ENCODE assay signal across 8 cellular contexts in genomic region chr11:119108151-119108856, GRCh38. TPM values are rescaled to one million over a fixed set of nuclear protein-coding genes. Genes with fewer than 3 reads are reported as not detected.
DNase-seq lines count a peak whose midpoint lies in the region; ATAC-seq and TF ChIP-seq lines count a peak whose summit lies in the region.

No MANE protein-coding gene starts in this region.

- intact Hi-C loops in tibial artery (cut with DNase I; ENCODE audit: low total_unique reads), result loop anchor here (10.0 kb wide), 1 partner anchor 216 kb away; no protein-coding TSS in a partner anchor

- WGBS in lung, 2 donors, result 12 to 16% methylated on average over 8 of the region's 8 CpGs

- peaks cover 9% of the 10 kb centered on the region; the same call in 1 of the 2 replicates for H4K20me1 ChIP-seq in DND-41 (ENCODE audit: insufficient read depth, low read length)

- H2AFZ ChIP-seq in DND-41 (ENCODE audit: low read depth, low read length), result peak overlapping the region; percentile 79

- peak overlapping the region; percentile 94 for H3K4me2 ChIP-seq in DND-41 (ENCODE audit: insufficient read depth, low read length)

- ATAC-seq in DND-41 (ENCODE audit: insufficient read depth, low read depth) (peak; percentile 65), HG03025 (IDR thresholded peaks at IDR 0.05; ENCODE audit: low FRiP score, unreplicated experiment) (peak; percentile 11), RWPE2 (ENCODE audit: low read depth) (peak; percentile 57), lung (ENCODE audit: insufficient read depth, low FRiP score) (no peak), GM19395 (IDR thresholded peaks at IDR 0.05; ENCODE audit: unreplicated experiment) (no peak)

- H3K27me3 ChIP-seq in DND-41 (ENCODE audit: insufficient read depth, low read length, poor library complexity), result no peaks in the 10 kb centered on the region
- no peaks in the 10 kb centered on the region for H3K27me3 ChIP-seq in RWPE2 (ENCODE audit: insufficient read depth, poor library complexity, severe bottlenecking)
- no peaks in the 10 kb centered on the region for H3K27me3 ChIP-seq in lung (ENCODE audit: control insufficient read depth, insufficient read depth)
- H3K27me3 ChIP-seq in tibial artery, result no peaks in the 10 kb centered on the region

- H3K4me3 ChIP-seq in DND-41 (ENCODE audit: low read depth in 1 of 2, low read length in 2 of 2), result peak overlapping the region; percentile 67 to 89
- H3K4me3 ChIP-seq in RWPE2 (ENCODE audit: severe bottlenecking), result peak overlapping the region; percentile 61
- peak overlapping the region; percentile 90 for H3K4me3 ChIP-seq in lung
- H3K4me3 ChIP-seq in tibial artery, result peak overlapping the region; percentile 77 to 95

- H3K4me1 ChIP-seq in DND-41 (ENCODE audit: insufficient read depth, low read length) (peaks cover 43% of the 10 kb centered on the region), RWPE2 (ENCODE audit: insufficient read depth, poor library complexity, severe bottlenecking) (no peaks in the 10 kb centered on the region), lung (ENCODE audit: control insufficient read depth in 2 of 2, insufficient read depth in 2 of 2, low read length in 2 of 2) (peaks cover 4 to 19% of the 10 kb centered on the region in 2 donors), tibial artery (peaks cover 0 to 36% (median 18%) of the 10 kb centered on the region in 4 donors)

- DNase-seq in DND-41, result peak; percentile 65
- DNase-seq in RWPE2 (ENCODE audit: low spot score), result no peak
- DNase-seq in central memory CD4-positive, alpha-beta T cell, result peak; percentile 46
- peak; percentile 58 for DNase-seq in lung (ENCODE audit: low spot score)
- DNase-seq in tibial artery, result no peak
- DNase-seq in NK-92 treated with Interleukin-12 subunit alpha and Interleukin-12 subunit beta, amount 100 ng/mL, for 24 hours (lab: John Stamatoyannopoulos, UW), result no peak

- no peak for TF ChIP-seq CTCF in DND-41 (IDR thresholded peaks at IDR 0.05; ENCODE audit: borderline replicate concordance, extremely low read depth, low read length, poor library complexity, severe bottlenecking)
- no peak for TF ChIP-seq CTCF in RWPE2 (IDR thresholded peaks at IDR 0.05; ENCODE audit: poor library complexity, severe bottlenecking)
- no peak for TF ChIP-seq CTCF in lung (IDR thresholded peaks at IDR 0.05; ENCODE audit: control extremely low read depth, extremely low read depth)
- TF ChIP-seq CTCF in tibial artery (IDR thresholded peaks at IDR 0.05), result no peak

- H3K36me3 ChIP-seq in DND-41 (ENCODE audit: insufficient read depth, low read length) (peaks cover 37% of the 10 kb centered on the region), RWPE2 (ENCODE audit: low read depth) (no peaks in the 10 kb centered on the region), lung (ENCODE audit: control insufficient read depth in 2 of 2, insufficient read depth in 2 of 2, low read length in 2 of 2) (peaks cover 0 to 28% of the 10 kb centered on the region in 2 donors), tibial artery (peaks cover 12 to 29% (median 29%) of the 10 kb centered on the region in 3 donors)

- no peaks in the 10 kb centered on the region for H3K9me3 ChIP-seq in DND-41 (ENCODE audit: insufficient read depth, low read length, severe bottlenecking)
- H3K9me3 ChIP-seq in RWPE2 (ENCODE audit: severe bottlenecking), result no peaks in the 10 kb centered on the region
- peaks cover 0 to 2% of the 10 kb centered on the region in 2 donors for H3K9me3 ChIP-seq in lung (ENCODE audit: control insufficient read depth in 2 of 2, insufficient read depth in 1 of 2, low read length in 1 of 2)
- H3K9me3 ChIP-seq in tibial artery, result no peaks in the 10 kb centered on the region

- H3K9ac ChIP-seq in DND-41 (ENCODE audit: low read depth, low read length), result peak overlapping the region; percentile 77

- peaks cover 44% of the 10 kb centered on the region for H3K79me2 ChIP-seq in DND-41 (ENCODE audit: insufficient read depth, low read length)

- H3K27ac ChIP-seq in DND-41 (ENCODE audit: low read length) (peak overlapping the region; percentile 53), RWPE2 (ENCODE audit: poor library complexity, severe bottlenecking) (peak overlapping the region; percentile 25), lung (ENCODE audit: low read depth in 1 of 2, low read length in 1 of 2) (peak overlapping the region in 1 of 2 donors; percentile 90), tibial artery (peak overlapping the region; percentile 70 to 88)

RNA-seq across cellular contexts. Expression of gene C2CD2L, which starts 1.2 kb away (rescaled TPM):
- 10 to 100 TPM in 1 of 2 donors, 1 to 10 TPM in 1; 6.5 to 20.7 TPM for total RNA-seq in lung
- polyA plus RNA-seq in lung, result 10 to 100 TPM; 11.6 to 13.7 TPM

RNA-seq across cellular contexts. Expression of gene DPAGT1, which starts 6.7 kb away (rescaled TPM):
- total RNA-seq in lung, result 10 to 100 TPM; 29.4 to 50.9 TPM
- 10 to 100 TPM; 19.0 to 36.7 TPM for polyA plus RNA-seq in lung

RNA-seq across cellular contexts. Expression of gene HINFP, which starts 13.1 kb away (rescaled TPM):
- 10 to 100 TPM; 21.2 to 24.5 TPM for total RNA-seq in lung
- 10 to 100 TPM; 10.4 to 14.3 TPM for polyA plus RNA-seq in lung

RNA-seq across cellular contexts. Expression of gene HMBS, which starts 23.6 kb away (rescaled TPM):
- total RNA-seq in lung, result 10 to 100 TPM; 11.7 to 31.5 TPM
- 10 to 100 TPM; 31.5 to 33.3 TPM for polyA plus RNA-seq in lung

RNA-seq across cellular contexts. Expression of gene ABCG4, which starts 40.5 kb away (rescaled TPM):
- total RNA-seq in lung, result under 1 TPM in 1 of 2 donors, not detected in 1; 0.28 TPM
- under 1 TPM; 0.03 to 0.10 TPM for polyA plus RNA-seq in lung

Comparison
In these comparisons a context has a peak if more than half of its experiments do, and no peak if none do; other contexts are left out.
1. ATAC-seq: peak in DND-41 (single experiment), HG03025 (single experiment) and RWPE2 (single experiment); none in lung (single experiment) and GM19395 (single experiment).
2. DNase-seq: peak in DND-41 (single experiment), central memory CD4-positive, alpha-beta T cell (single experiment) and lung (single experiment); none in RWPE2 (single experiment), tibial artery (0 of 2) and NK-92 treated with Interleukin-12 subunit alpha and Interleukin-12 subunit beta, amount 100 ng/mL, for 24 hours (single experiment).
3. Peak in every context shown above with its lines, with median percentiles within 50 percentile points of each other: H3K4me3 ChIP-seq.